ENCODE assay signal across 8 cellular contexts in genomic region chr2:156331572-156332451, GRCh38. TPM values are rescaled to one million over a fixed set of nuclear protein-coding genes. Genes with fewer than 3 reads are reported as not detected.
DNase-seq lines count a peak whose midpoint lies in the region; ATAC-seq and TF ChIP-seq lines count a peak whose summit lies in the region.

No MANE protein-coding gene starts in this region.

- CTCF ChIA-PET in mammary epithelial cell (lab: Charles Lee; ENCODE audit: low non-redundant PET): no interaction called here

- no peaks in the 10 kb centered on the region for H3K79me2 ChIP-seq in mammary epithelial cell (ENCODE audit: insufficient read depth, low read length)

- ATAC-seq in HG03571 (IDR thresholded peaks at IDR 0.05; ENCODE audit: unreplicated experiment) (peak; percentile 0), gastrocnemius medialis (peak; percentile 9 to 15), HG03135 (IDR thresholded peaks at IDR 0.05; ENCODE audit: unreplicated experiment) (no peak)

- H3K27me3 ChIP-seq in mammary epithelial cell (ENCODE audit: insufficient read depth, low read length) (no peaks in the 10 kb centered on the region), iPS-20b (ENCODE audit: insufficient read depth, low read length) (peaks cover 70% of the 10 kb centered on the region), gastrocnemius medialis (no peaks in the 10 kb centered on the region)

- no peaks in the 10 kb centered on the region for H3K36me3 ChIP-seq in mammary epithelial cell (ENCODE audit: insufficient read depth, low read length)
- H3K36me3 ChIP-seq in iPS-20b (ENCODE audit: insufficient read depth, low read depth, low read length): no peaks in the 10 kb centered on the region
- H3K36me3 ChIP-seq in gastrocnemius medialis: peaks cover 0 to 25% of the 10 kb centered on the region in 2 donors

- H3K4me1 ChIP-seq in mammary epithelial cell (ENCODE audit: insufficient read depth, low read length): peaks cover 23% of the 10 kb centered on the region
- H3K4me1 ChIP-seq in iPS-20b (ENCODE audit: insufficient read depth, low read length): peaks cover 2% of the 10 kb centered on the region; the same call in 1 of the 2 replicates
- peaks cover 0 to 4% of the 10 kb centered on the region in 2 donors for H3K4me1 ChIP-seq in gastrocnemius medialis

- TSS peak; percentile 37 for BruUV-seq in mammary epithelial cell (replicated peaks; lab: Mats Ljungman, UMichigan)

- no peaks in the 10 kb centered on the region for H4K20me1 ChIP-seq in mammary epithelial cell (ENCODE audit: insufficient read depth, low read length)

- TF ChIP-seq POLR2A in gastrocnemius medialis (IDR thresholded peaks at IDR 0.05): no peak

- H3K27ac ChIP-seq in mammary epithelial cell (ENCODE audit: insufficient read depth, low read depth, low read length) (peak overlapping the region; percentile 95), iPS-20b (ENCODE audit: low read length) (no peak overlapping the region), gastrocnemius medialis (peak overlapping the region; percentile 94 to 98 (median 96))

- dilution Hi-C loops in mammary epithelial cell (cut with HindIII; ENCODE audit: low sequenced_read_pairs): no loop called here

- intact Hi-C loops in mammary epithelial cell (cut with micrococcal nuclease) (loop anchor here (5.0 kb wide), 2 partner anchors 220 to 955 kb away; no protein-coding TSS in a partner anchor), gastrocnemius medialis (cut with DNase I; ENCODE audit: low total_unique reads) (loop anchor here (10.0 kb wide), 1 partner anchor 453 kb away; no protein-coding TSS in a partner anchor)

- H3K4me2 ChIP-seq in mammary epithelial cell (ENCODE audit: insufficient read depth, low read depth, low read length): peak overlapping the region; percentile 97

- in situ Hi-C loops in G401 (cut with HindIII; ENCODE audit: low sequenced_read_pairs): no loop called here
- in situ Hi-C loops in mammary epithelial cell (cut with MboI; ENCODE audit: low sequenced_read_pairs in 2 of 2): loop anchor here in 1 of 2 donors (25.0 kb wide), 2 partner anchors 105 to 555 kb away; partner anchors contain the start of gene GPD2
- in situ Hi-C loops in gastrocnemius medialis (cut with MboI; ENCODE audit: low sequenced_read_pairs in 4 of 4): loop anchor here in 2 of 4 donors (10.0 to 25.0 kb wide), 2 partner anchors 73 to 255 kb away; no protein-coding TSS in a partner anchor

- peak overlapping the region; percentile 96 for H3K9ac ChIP-seq in mammary epithelial cell (ENCODE audit: insufficient read depth, low read length)
- H3K9ac ChIP-seq in iPS-20b (ENCODE audit: low read depth, low read length): peak overlapping the region; percentile 67; the same call in 1 of the 2 replicates

- H3K9me3 ChIP-seq in mammary epithelial cell (replicated peaks; ENCODE audit: insufficient read depth, low read length) (no peaks in the 10 kb centered on the region), iPS-20b (ENCODE audit: insufficient read depth, low read depth, low read length) (no peaks in the 10 kb centered on the region), gastrocnemius medialis (no peaks in the 10 kb centered on the region)

- TF ChIP-seq CTCF in mammary epithelial cell (conservative IDR thresholded peaks at IDR 0.05 in 1 of 2, IDR thresholded peaks at IDR 0.05 in 1 of 2; ENCODE audit: extremely low read depth in 1 of 2, insufficient read depth in 1 of 2, low read depth in 1 of 2, low read length in 2 of 2): no peak
- TF ChIP-seq CTCF in gastrocnemius medialis (IDR thresholded peaks at IDR 0.05 in 4 of 5, conservative IDR thresholded peaks at IDR 0.05 in 1 of 5): no peak

- peak overlapping the region; percentile 66 to 86 (median 80) for H3K4me3 ChIP-seq in mammary epithelial cell (replicated peaks in 1 of 3; ENCODE audit: insufficient read depth in 1 of 3, low read depth in 2 of 3, low read length in 3 of 3)
- H3K4me3 ChIP-seq in iPS-20b (ENCODE audit: low read length): peak overlapping the region; percentile 97
- peak overlapping the region; percentile 67 to 97 (median 77) for H3K4me3 ChIP-seq in gastrocnemius medialis

- WGBS in mammary epithelial cell (ENCODE audit: low coverage, missing lambda C conversion rate): 3% methylated on average over 20 of the region's 26 CpGs

- peak overlapping the region; percentile 90 for H2AFZ ChIP-seq in mammary epithelial cell (ENCODE audit: low read depth, low read length)

- DNase-seq in G401 (ENCODE audit: low spot score): peak; percentile 67
- peak; percentile 87 for DNase-seq in SIG-M5 (lab: John Stamatoyannopoulos, UW)
- peak; percentile 78 for DNase-seq in mammary epithelial cell
- DNase-seq in gastrocnemius medialis: peak; percentile 40 to 67
- no peak for DNase-seq in SHP77 treated with DMSO at 0.1 percent for 48 hours (lab: John Stamatoyannopoulos, UW)

RNA-seq across cellular contexts. Expression of gene NR4A2, which starts 0.7 kb away (rescaled TPM):
- not detected in 2 replicates for total RNA-seq in G401 (2014; rRNA removed; shearing (Covaris generic))
- total RNA-seq in mammary epithelial cell (1 to 10 TPM in 1 of 2 donors, under 1 TPM in 1; 0.50 to 1.3 TPM), gastrocnemius medialis (1 to 10 TPM in 3 of 4 donors, under 1 TPM in 1; 0.76 to 4.4 (median 1.6) TPM)
- polyA plus RNA-seq in mammary epithelial cell: 0.26 TPM
- polyA minus RNA-seq in mammary epithelial cell: not detected
